ENCODE assay signal across 28 cellular contexts in the genomic region with DNA sequence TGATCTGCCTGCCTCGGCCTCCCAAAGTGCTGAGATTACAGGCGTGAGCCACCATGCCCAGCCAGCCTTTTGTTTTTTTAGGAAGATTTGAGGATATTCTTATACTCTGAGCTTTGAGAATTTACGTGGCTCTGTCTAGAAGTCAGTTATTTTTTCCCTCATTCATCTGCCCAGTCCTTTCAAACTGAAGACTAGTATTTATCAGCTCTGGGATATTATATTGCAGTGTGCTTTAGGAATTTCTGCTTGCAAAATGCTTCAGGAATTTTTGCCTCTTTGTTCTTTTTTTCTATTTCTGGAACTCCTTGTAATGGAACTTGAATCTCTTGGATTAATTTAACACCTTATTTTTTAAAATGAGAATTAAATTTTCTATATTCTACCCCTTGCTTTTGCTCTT. TPM values are rescaled to one million over a fixed set of nuclear protein-coding genes. Genes with fewer than 3 reads are reported as not detected.
DNase-seq lines count a peak whose midpoint lies in the region; ATAC-seq, FAIRE-seq and TF ChIP-seq lines count a peak whose summit lies in the region.
"Had no signal": no experiment of that assay in that cellular context is flagged by ENCODE, and none has a peak within 500 bp of the region (broad histone marks: within the 10 kb centered on the region; RNA-seq: fewer than 3 reads in every experiment).

No MANE protein-coding gene starts in this region.

- H3K9me3 Mint-ChIP-seq in astrocyte (ENCODE audit: unreplicated experiment): no peaks in the 10 kb centered on the region
- H3K9me3 Mint-ChIP-seq: activated CD4-positive, alpha-beta T cell treated with anti-CD3 and anti-CD28 coated beads, Interleukin-2, amount 10 ng/mL, durations not matched to agents 24 days and 14 days; natural killer cell had no signal

- intact Hi-C loops in heart left ventricle (cut with DNase I) (no loop called here), Right ventricle myocardium inferior (cut with DNase I) (no loop called here)

- H4K20me1 ChIP-seq in astrocyte (ENCODE audit: insufficient read depth, low read length) (peaks cover 86% of the 10 kb centered on the region), osteoblast (ENCODE audit: insufficient read depth, low read length) (peaks cover 26% of the 10 kb centered on the region)

- H3K4me3 Mint-ChIP-seq in astrocyte (ENCODE audit: unreplicated experiment): no peak overlapping the region
- H3K4me3 Mint-ChIP-seq: activated CD4-positive, alpha-beta T cell treated with anti-CD3 and anti-CD28 coated beads, Interleukin-2, amount 10 ng/mL, durations not matched to agents 24 days and 14 days; natural killer cell; T-helper 17 cell had no signal

- FAIRE-seq in astrocyte (lab: Jason Lieb, UNC) (no peak), D721Med (lab: Jason Lieb, UNC) (no peak)
- FAIRE-seq: HTR-8/SVneo, small intestine had no signal

- no peaks in the 10 kb centered on the region for H3K27me3 Mint-ChIP-seq in astrocyte (ENCODE audit: low read depth, unreplicated experiment)
- H3K27me3 Mint-ChIP-seq: activated CD4-positive, alpha-beta T cell treated with anti-CD3 and anti-CD28 coated beads, Interleukin-2, amount 10 ng/mL, durations not matched to agents 24 days and 14 days; T-helper 17 cell had no signal

- H3K79me2 ChIP-seq in astrocyte (ENCODE audit: insufficient read depth, low read length) (peaks cover 98% of the 10 kb centered on the region), osteoblast (ENCODE audit: insufficient read depth, low read length) (peaks cover 94% of the 10 kb centered on the region)

- H3K27me3 ChIP-seq in heart left ventricle (no peaks in the 10 kb centered on the region), astrocyte (ENCODE audit: insufficient read depth, low read length) (no peaks in the 10 kb centered on the region), osteoblast (ENCODE audit: insufficient read depth, low read length) (no peaks in the 10 kb centered on the region), subcutaneous abdominal adipose tissue (ENCODE audit: control insufficient read depth in 5 of 5, insufficient read depth in 4 of 5, low read length in 5 of 5) (no peaks in the 10 kb centered on the region)
- H3K27me3 ChIP-seq: SJSA1, tibial artery had no signal

- peaks cover 51% of the 10 kb centered on the region for H3K4me1 Mint-ChIP-seq in astrocyte (ENCODE audit: low read depth, unreplicated experiment)

- peaks cover 2 to 79% (median 46%) of the 10 kb centered on the region in 12 donors for H3K4me1 ChIP-seq in heart left ventricle
- peaks cover 15% of the 10 kb centered on the region for H3K4me1 ChIP-seq in astrocyte (ENCODE audit: insufficient read depth, low read length)
- H3K4me1 ChIP-seq in osteoblast (ENCODE audit: insufficient read depth, low read length): peaks cover 38% of the 10 kb centered on the region
- H3K4me1 ChIP-seq in subcutaneous abdominal adipose tissue (ENCODE audit: control insufficient read depth in 5 of 5, insufficient read depth in 5 of 5, low read length in 5 of 5): peaks cover 7 to 35% (median 32%) of the 10 kb centered on the region in 5 donors

- H3K36me3 ChIP-seq in heart left ventricle (no peaks in the 10 kb centered on the region), astrocyte (ENCODE audit: insufficient read depth, low read length) (no peaks in the 10 kb centered on the region), osteoblast (ENCODE audit: insufficient read depth, low read length) (no peaks in the 10 kb centered on the region), subcutaneous abdominal adipose tissue (ENCODE audit: control insufficient read depth in 5 of 5, insufficient read depth in 5 of 5, low read length in 5 of 5) (peaks cover 0 to 3% (median 0%) of the 10 kb centered on the region in 5 donors)
- H3K36me3 ChIP-seq: SJSA1, tibial artery had no signal

- ATAC-seq in heart left ventricle (peak in 1 of 4 donors; percentile 27), Right ventricle myocardium inferior (no peak)
- ATAC-seq: esophagus mucosa, natural killer cell, T-helper 17 cell had no signal

- TF ChIP-seq POLR2A in heart left ventricle (IDR thresholded peaks at IDR 0.05): no peak

- TF ChIP-seq CTCF in heart left ventricle (IDR thresholded peaks at IDR 0.05) (no peak), astrocyte (IDR thresholded peaks at IDR 0.05; ENCODE audit: insufficient read depth, low read depth, low read length) (no peak), osteoblast (IDR thresholded peaks at IDR 0.05; ENCODE audit: extremely low read depth, low read depth, low read length) (no peak), D721Med (IDR thresholded peaks at IDR 0.05; ENCODE audit: insufficient read depth, missing control alignments) (no peak)

- no peak overlapping the region for H3K4me2 ChIP-seq in astrocyte (ENCODE audit: low read length)
- peak overlapping the region; percentile 12 for H3K4me2 ChIP-seq in osteoblast (ENCODE audit: insufficient read depth, low read length)
- H3K4me2 ChIP-seq: KMS-11 had no signal

- H3K9me3 ChIP-seq in heart left ventricle (no peaks in the 10 kb centered on the region), astrocyte (ENCODE audit: insufficient read depth, low read depth, low read length) (no peaks in the 10 kb centered on the region), osteoblast (ENCODE audit: low read depth, low read length) (no peaks in the 10 kb centered on the region), subcutaneous abdominal adipose tissue (ENCODE audit: control insufficient read depth in 5 of 5, low read length in 5 of 5) (no peaks in the 10 kb centered on the region)
- H3K9me3 ChIP-seq: SJSA1, tibial artery had no signal

- WGBS in heart left ventricle, 4 donors: 62 to 70% (median 65%) methylated on average over 3 of the region's 3 CpGs

- H3K27ac Mint-ChIP-seq in astrocyte (ENCODE audit: unreplicated experiment): peak overlapping the region; percentile 87
- H3K27ac Mint-ChIP-seq: activated CD4-positive, alpha-beta T cell treated with anti-CD3 and anti-CD28 coated beads, Interleukin-2, amount 10 ng/mL, durations not matched to agents 24 days and 14 days; T-helper 17 cell had no signal

- DNase-seq in heart left ventricle (no peak), Right ventricle myocardium inferior (ENCODE audit: missing footprints) (no peak), astrocyte (ENCODE audit: low read depth) (peak; percentile 59), osteoblast (ENCODE audit: insufficient read length, low spot score, missing footprints) (no peak), GOT3 (lab: John Stamatoyannopoulos, UW) (no peak), DMS79 treated with DMSO at 0.1 percent for 48 hours (lab: John Stamatoyannopoulos, UW) (no peak), D721Med (ENCODE audit: insufficient read length, low spot score) (no peak)
- DNase-seq: activated CD4-positive, alpha-beta T cell treated with anti-CD3 and anti-CD28 coated beads, Interleukin-2, amount 10 ng/mL, durations not matched to agents 24 days and 14 days; activated naive CD4-positive, alpha-beta T cell treated with anti-CD3 and anti-CD28 coated beads, Interleukin-2, amount 50 U/mL, for 16 hours; aorta; Caco-2; effector CD8-positive, alpha-beta T cell; mesendoderm; natural killer cell; NCI-H187; NCI-H345; NCI-H774; OCI-M1; small intestine; stimulated activated CD4-positive, alpha-beta T cell treated with anti-CD3 and anti-CD28 coated beads, Interleukin-4, amount 100 ng/mL, for 1 hour; stimulated activated naive CD4-positive, alpha-beta T cell; T-helper 17 cell; tibial artery had no signal

- H3K4me3 ChIP-seq in heart left ventricle (no peak overlapping the region), astrocyte (ENCODE audit: insufficient read depth, low read depth, low read length) (no peak overlapping the region), osteoblast (ENCODE audit: insufficient read depth, low read length) (no peak overlapping the region), subcutaneous abdominal adipose tissue (ENCODE audit: low read depth in 1 of 5, low read length in 5 of 5) (no peak overlapping the region)
- H3K4me3 ChIP-seq: SJSA1, tibial artery had no signal

- H3K27ac ChIP-seq in heart left ventricle (peak overlapping the region in 7 of 12 donors; percentile 21 to 59 (median 40)), astrocyte (ENCODE audit: low read depth, low read length) (peak overlapping the region; percentile 13), osteoblast (ENCODE audit: low read depth, low read length) (peak overlapping the region; percentile 56), subcutaneous abdominal adipose tissue (ENCODE audit: low read depth, low read length) (peak overlapping the region; percentile 68)
- H3K27ac ChIP-seq: KMS-11, SJSA1, tibial artery had no signal

- H3K9ac ChIP-seq in astrocyte (ENCODE audit: low read length): no peak overlapping the region
- H3K9ac ChIP-seq in subcutaneous abdominal adipose tissue (ENCODE audit: low read length in 5 of 5): no peak overlapping the region
- H3K9ac ChIP-seq: KMS-11 had no signal

- H2AFZ ChIP-seq in astrocyte (ENCODE audit: low read depth, low read length) (no peak overlapping the region), osteoblast (ENCODE audit: low read length) (no peak overlapping the region)

- no peaks in the 10 kb centered on the region for H3K36me3 Mint-ChIP-seq in astrocyte (ENCODE audit: low read depth, unreplicated experiment)
- H3K36me3 Mint-ChIP-seq: natural killer cell had no signal

RNA-seq across cellular contexts. Expression of a gene that starts 22.6 kb away (rescaled TPM):
- total RNA-seq in heart left ventricle (10 to 100 TPM; 44.5 to 56.8 (median 52.4) TPM), Right ventricle myocardium inferior (50.3 TPM), astrocyte (144 and 163 TPM in 2 replicates), osteoblast (166 and 170 TPM in 2 replicates)
- polyA plus RNA-seq in heart left ventricle: 10 to 100 TPM; 12.0 to 30.8 TPM

Comparison
In these comparisons a context has a peak if more than half of its experiments do, and no peak if none do; other contexts are left out.
1. H3K27ac ChIP-seq: peak in every context shown above with its lines; median percentile 68 in subcutaneous abdominal adipose tissue; 56 in osteoblast; 40 in heart left ventricle; 13 in astrocyte.